Comparison of ENCODE assay signal across 8 cellular contexts in genomic region chr5:61331407-61332368, GRCh38. TPM values are rescaled to one million over a fixed set of nuclear protein-coding genes. Genes with fewer than 3 reads are reported as not detected.
DNase-seq lines count a peak whose midpoint lies in the region; ATAC-seq and TF ChIP-seq lines count a peak whose summit lies in the region.

ZSWIM6 (plus strand) TSS chr5:61332258; CDS start chr5:61332273, 15 bp downstream.

- H3K27me3 ChIP-seq in H9 (ENCODE audit: insufficient read depth, low read length): peaks cover 37% of the 10 kb centered on the region
- peaks cover 8% of the 10 kb centered on the region; the same call in 1 of the 2 replicates for H3K27me3 ChIP-seq in MM.1S (replicated peaks; ENCODE audit: insufficient read depth, low read length)
- H3K27me3 ChIP-seq in foreskin keratinocyte: no peaks in the 10 kb centered on the region
- peaks cover 32% of the 10 kb centered on the region for H3K27me3 ChIP-seq in neural progenitor cell
- H3K27me3 ChIP-seq in stomach smooth muscle (ENCODE audit: control insufficient read depth in 1 of 2, insufficient read depth in 2 of 2, low read length in 2 of 2): no peaks in the 10 kb centered on the region

- H3K4me3 Mint-ChIP-seq in H9: peak within 1 kb of the TSS; percentile 77 to 88
- H3K4me3 Mint-ChIP-seq in neural progenitor cell: peak within 1 kb of the TSS; percentile 94

- no peak within 1 kb of the TSS for H2BK12ac ChIP-seq in H9 (ENCODE audit: insufficient read length, low read depth, low read length)

- peak within 1 kb of the TSS; percentile 27 for H3K9ac ChIP-seq in H9 (ENCODE audit: extremely low read depth, insufficient read length, low read length)
- peak within 1 kb of the TSS; percentile 78 for H3K9ac ChIP-seq in MM.1S (ENCODE audit: low read length)
- peak within 1 kb of the TSS; percentile 67 for H3K9ac ChIP-seq in neural progenitor cell
- peak within 1 kb of the TSS; percentile 89 to 90 for H3K9ac ChIP-seq in stomach smooth muscle (ENCODE audit: low read length in 2 of 2)

- no peak within 1 kb of the TSS for H2BK15ac ChIP-seq in H9 (ENCODE audit: low read depth, low read length)

- H3K27ac Mint-ChIP-seq in H9 (peak within 1 kb of the TSS in 1 of 3 experiments; percentile 92; a peak in 1 of 7 replicates), neural progenitor cell (peak within 1 kb of the TSS; percentile 93)

- no peak within 1 kb of the TSS for H3K23ac ChIP-seq in H9 (ENCODE audit: insufficient read length, low read depth, low read length)

- H3K23me2 ChIP-seq in H9 (ENCODE audit: insufficient read length, low read depth, low read length, poor library complexity, severe bottlenecking): peaks cover 18% of the 10 kb centered on the region

- no peak within 1 kb of the TSS for H4K91ac ChIP-seq in H9 (ENCODE audit: insufficient read length, low read depth, low read length)

- no peak within 1 kb of the TSS for H4K8ac ChIP-seq in H9 (replicated peaks; ENCODE audit: insufficient read length, low read depth, low read length)

- TF ChIP-seq CTCF in H9 (conservative IDR thresholded peaks at IDR 0.05) (no peak), MM.1S (IDR thresholded peaks at IDR 0.05; ENCODE audit: low read length) (no peak), foreskin keratinocyte (conservative IDR thresholded peaks at IDR 0.05) (no peak), neural progenitor cell (IDR thresholded peaks at IDR 0.05) (no peak)

- H3T11ph ChIP-seq in H9 (ENCODE audit: low read length): no peak within 1 kb of the TSS

- H3K14ac ChIP-seq in H9 (ENCODE audit: insufficient read depth, low read length): peak within 1 kb of the TSS; percentile 86

- peak within 1 kb of the TSS; percentile 29 for H3K18ac ChIP-seq in H9 (ENCODE audit: insufficient read length, low read depth, low read length)

- H4K20me1 ChIP-seq in H9 (ENCODE audit: control insufficient read depth, insufficient read depth, insufficient read length): no peaks in the 10 kb centered on the region
- H4K20me1 ChIP-seq in MM.1S (ENCODE audit: insufficient read depth, low read length): no peaks in the 10 kb centered on the region
- H4K20me1 ChIP-seq in neural progenitor cell (ENCODE audit: low read depth): peaks cover 65% of the 10 kb centered on the region

- no peak within 1 kb of the TSS for H4K5ac ChIP-seq in H9 (ENCODE audit: insufficient read length, low read depth, low read length)

- no peak within 1 kb of the TSS for H3K27ac ChIP-seq in H9 (ENCODE audit: insufficient read length, low read depth, low read length)
- H3K27ac ChIP-seq in MM.1S (ENCODE audit: low read length): peak within 1 kb of the TSS; percentile 72; the same call in 1 of the 2 replicates
- peak within 1 kb of the TSS; percentile 79 for H3K27ac ChIP-seq in foreskin keratinocyte
- H3K27ac ChIP-seq in neural progenitor cell: peak within 1 kb of the TSS; percentile 82
- H3K27ac ChIP-seq in stomach smooth muscle (ENCODE audit: low read length): peak within 1 kb of the TSS; percentile 91

- H2BK20ac ChIP-seq in H9 (ENCODE audit: low read depth, low read length, poor library complexity, severe bottlenecking): no peak within 1 kb of the TSS

- H3K4me3 ChIP-seq in MM.1S (ENCODE audit: low read length): peak within 1 kb of the TSS; percentile 94
- peak within 1 kb of the TSS; percentile 96 for H3K4me3 ChIP-seq in neural progenitor cell
- H3K4me3 ChIP-seq in stomach smooth muscle (ENCODE audit: low read length in 2 of 2): peak within 1 kb of the TSS; percentile 93 to 96

- peak; percentile 77 for ATAC-seq in foreskin keratinocyte

- H3K4me2 ChIP-seq in H9 (ENCODE audit: insufficient read depth, insufficient read length, low read length) (peak within 1 kb of the TSS; percentile 67), MM.1S (ENCODE audit: low read depth, low read length) (peak within 1 kb of the TSS; percentile 81), neural progenitor cell (peak within 1 kb of the TSS; percentile 91)

- WGBS in H9 (ENCODE audit: extremely low coverage, insufficient read length, low lambda C conversion rate): no CpG with 5 or more reads among the region's 94 CpGs

- H2BK5ac ChIP-seq in H9 (ENCODE audit: insufficient read length, low read length): no peak within 1 kb of the TSS

- H2BK120ac ChIP-seq in H9 (ENCODE audit: low read depth, low read length, poor library complexity, severe bottlenecking): no peak within 1 kb of the TSS

- H3K79me1 ChIP-seq in H9 (ENCODE audit: insufficient read depth, low read depth, low read length, poor library complexity, severe bottlenecking): no peaks in the 10 kb centered on the region

- H3K79me2 ChIP-seq in H9 (ENCODE audit: insufficient read depth, low read length): no peaks in the 10 kb centered on the region; the same call in 1 of the 2 replicates
- H3K79me2 ChIP-seq in MM.1S (ENCODE audit: low read length): peaks cover 39% of the 10 kb centered on the region
- peaks cover 40% of the 10 kb centered on the region for H3K79me2 ChIP-seq in neural progenitor cell (ENCODE audit: low read depth)

- no peaks in the 10 kb centered on the region for H3K9me2 ChIP-seq in MM.1S (replicated peaks; ENCODE audit: insufficient read depth, low read length)

- no peak within 1 kb of the TSS for H3K4ac ChIP-seq in H9 (ENCODE audit: low read depth, low read length)

- H3K9me3 ChIP-seq in H9 (ENCODE audit: control insufficient read depth, low read depth, low read length): no peaks in the 10 kb centered on the region
- no peaks in the 10 kb centered on the region for H3K9me3 ChIP-seq in MM.1S (replicated peaks; ENCODE audit: insufficient read depth, low read length)
- no peaks in the 10 kb centered on the region for H3K9me3 ChIP-seq in neural progenitor cell (ENCODE audit: low read depth)
- H3K9me3 ChIP-seq in stomach smooth muscle (ENCODE audit: control insufficient read depth in 2 of 2, low read length in 2 of 2): no peaks in the 10 kb centered on the region

- H3K4me1 Mint-ChIP-seq in H9 (peaks cover 44 to 46% of the 10 kb centered on the region in 2 experiments), neural progenitor cell (peaks cover 48% of the 10 kb centered on the region)

- H2AK5ac ChIP-seq in H9 (ENCODE audit: insufficient read length, low read length): no peak within 1 kb of the TSS

- no peak within 1 kb of the TSS for H2AFZ ChIP-seq in H9 (ENCODE audit: low read length)
- peak within 1 kb of the TSS; percentile 90 for H2AFZ ChIP-seq in MM.1S (ENCODE audit: low read length)
- peak within 1 kb of the TSS; percentile 68 for H2AFZ ChIP-seq in neural progenitor cell (replicated peaks)

- no peaks in the 10 kb centered on the region for H3K36me3 ChIP-seq in MM.1S (replicated peaks; ENCODE audit: insufficient read depth, low read length)
- no peaks in the 10 kb centered on the region for H3K36me3 ChIP-seq in neural progenitor cell
- H3K36me3 ChIP-seq in stomach smooth muscle (ENCODE audit: control insufficient read depth in 2 of 2, insufficient read depth in 2 of 2, low read length in 2 of 2): no peaks in the 10 kb centered on the region

- H3K27me3 Mint-ChIP-seq in H9 (ENCODE audit: low read depth): peaks cover 72% of the 10 kb centered on the region
- peaks cover 17% of the 10 kb centered on the region for H3K27me3 Mint-ChIP-seq in neural progenitor cell (ENCODE audit: insufficient read depth, low read depth)

- peaks cover 11% of the 10 kb centered on the region for H3F3A ChIP-seq in MM.1S (ENCODE audit: insufficient read depth, low read length)
- peaks cover 56% of the 10 kb centered on the region for H3F3A ChIP-seq in neural progenitor cell (ENCODE audit: low read depth)

- no peaks in the 10 kb centered on the region; a peak in 1 of 5 replicates for H3K9me3 Mint-ChIP-seq in H9
- peaks cover 9% of the 10 kb centered on the region for H3K9me3 Mint-ChIP-seq in neural progenitor cell

- H3K56ac ChIP-seq in H9 (ENCODE audit: insufficient read length, low read depth, low read length): no peak within 1 kb of the TSS

- H3K4me1 ChIP-seq in H9 (ENCODE audit: insufficient read depth, low read length) (peaks cover 5% of the 10 kb centered on the region; the same call in 1 of the 2 replicates), MM.1S (ENCODE audit: low read length) (peaks cover 11% of the 10 kb centered on the region), foreskin keratinocyte (peaks cover 7% of the 10 kb centered on the region), neural progenitor cell (peaks cover 31% of the 10 kb centered on the region), stomach smooth muscle (ENCODE audit: control insufficient read depth, insufficient read depth, low read length) (peaks cover 35% of the 10 kb centered on the region)

- DNase-seq in ELR (ENCODE audit: low read depth) (peak; percentile 99), H9 (peak; percentile 98), MM.1S (peak; percentile 99), SIG-M5 (lab: John Stamatoyannopoulos, UW) (peak; percentile 83), foreskin keratinocyte (peak; percentile 92 to 95), neural progenitor cell (ENCODE audit: low spot score) (peak; percentile 100)
- DNase-seq in activated naive CD4-positive, alpha-beta T cell (lab: John Stamatoyannopoulos, UW): peak; percentile 92 to 100 (median 96)

- H3K36me3 Mint-ChIP-seq in H9 (ENCODE audit: insufficient read depth in 1 of 3, low read depth in 3 of 3): peaks cover 2 to 8% (median 3%) of the 10 kb centered on the region in 3 experiments; a peak in 6 of 7 replicates
- H3K36me3 Mint-ChIP-seq in neural progenitor cell: peaks cover 11% of the 10 kb centered on the region

RNA-seq across cellular contexts. Expression of gene ZSWIM6, which starts in this region (rescaled TPM):
- 11.0 and 11.5 TPM in 2 replicates for total RNA-seq in H9 (2021)
- total RNA-seq in foreskin keratinocyte: 6.4 and 6.8 TPM in 2 replicates
- polyA plus RNA-seq in foreskin keratinocyte: 1.4 and 1.6 TPM in 2 replicates
- 25.3 and 32.2 TPM in 2 replicates for total RNA-seq in neural progenitor cell (ENCODE audit: low replicate concordance)

Comparison
In these comparisons a context has a peak if more than half of its experiments do, and no peak if none do; other contexts are left out.
1. H3K9ac ChIP-seq: peak in every context shown above with its lines; median percentile 90 in stomach smooth muscle; 78 in MM.1S; 67 in neural progenitor cell; 27 in H9.